Comparison of ENCODE assay signal across 11 cellular contexts in genomic region chr3:75171632-75172230, GRCh38.
DNase-seq lines count a peak whose midpoint lies in the region; ATAC-seq, FAIRE-seq and TF ChIP-seq lines count a peak whose summit lies in the region.
"Had no signal": no experiment of that assay in that cellular context is flagged by ENCODE, and none has a peak within 500 bp of the region (broad histone marks: within the 10 kb centered on the region; RNA-seq: fewer than 3 reads in every experiment).

No MANE protein-coding gene starts in this region.

- no peak overlapping the region for H3K4ac ChIP-seq in IMR-90 (ENCODE audit: low read depth, low read length)

- CTCF ChIA-PET in Calu3 (lab: Charles Lee), result no interaction called here
- CTCF ChIA-PET in IMR-90 (lab: Yijun Ruan, JAX), result interaction anchor here (0.5 to 0.8 kb wide), 4 partner anchors 8 to 1083 kb away, joined by 3 to 6 read pairs (median 4); no protein-coding TSS in a partner anchor
- CTCF ChIA-PET in HepG2 (lab: Yijun Ruan, JAX; ENCODE audit: low intra/inter-chr PET ratio, low total read pairs), result interaction anchor here (1.1 to 1.7 kb wide), 2 partner anchors 904 to 1303 kb away, joined by 4 read pairs; no protein-coding TSS in a partner anchor
- CTCF ChIA-PET in T-cell (lab: Charles Lee), result no interaction called here

- H2BK20ac ChIP-seq in IMR-90 (ENCODE audit: low read depth, low read length), result no peak overlapping the region

- no peak overlapping the region for H2BK5ac ChIP-seq in IMR-90 (ENCODE audit: low read depth, low read length, poor library complexity, severe bottlenecking)

- TF ChIP-seq RAD21 in IMR-90 (IDR thresholded peaks at IDR 0.05; ENCODE audit: low read length) (peak; percentile 44), HepG2 (CRISPR knock-in tag; IDR thresholded peaks at IDR 0.05) (no peak)

- H3K36me3 ChIP-seq in IMR-90 (ENCODE audit: control insufficient read depth, insufficient read depth, low read length) (no peaks in the 10 kb centered on the region), WERI-Rb-1 (no peaks in the 10 kb centered on the region), HepG2 (replicated peaks in 1 of 2; ENCODE audit: control insufficient read depth in 1 of 2, insufficient read depth in 2 of 2, low read length in 2 of 2) (no peaks in the 10 kb centered on the region)

- no peak overlapping the region for H4K8ac ChIP-seq in IMR-90 (ENCODE audit: low read depth in 2 of 2, low read length in 2 of 2)

- H3K4me1 ChIP-seq in IMR-90 (ENCODE audit: control insufficient read depth, insufficient read depth, low read length), result no peaks in the 10 kb centered on the region
- H3K4me1 ChIP-seq in HepG2 (ENCODE audit: insufficient read depth, low read length), result no peaks in the 10 kb centered on the region

- no peak overlapping the region for H2AK5ac ChIP-seq in IMR-90 (ENCODE audit: low read depth, low read length)

- H3K4me1 Mint-ChIP-seq in Calu3 (ENCODE audit: low read depth, unreplicated experiment) (no peaks in the 10 kb centered on the region), T-cell (no peaks in the 10 kb centered on the region)
- H3K4me1 Mint-ChIP-seq: central memory CD8-positive, alpha-beta T cell; naive B cell had no signal

- no peaks in the 10 kb centered on the region for H3K9me3 Mint-ChIP-seq in Calu3 (ENCODE audit: low read depth, unreplicated experiment)
- H3K9me3 Mint-ChIP-seq in T-cell, result no peaks in the 10 kb centered on the region
- H3K9me3 Mint-ChIP-seq: central memory CD8-positive, alpha-beta T cell; naive B cell had no signal

- H4K20me1 ChIP-seq in IMR-90 (ENCODE audit: insufficient read depth, low read length), result no peaks in the 10 kb centered on the region
- H4K20me1 ChIP-seq in HepG2 (ENCODE audit: insufficient read depth, low read length), result no peaks in the 10 kb centered on the region

- H3K27me3 ChIP-seq in IMR-90 (ENCODE audit: control insufficient read depth, insufficient read depth, low read length) (no peaks in the 10 kb centered on the region), WERI-Rb-1 (ENCODE audit: insufficient read depth, low read depth, severe bottlenecking) (no peaks in the 10 kb centered on the region), HepG2 (ENCODE audit: control insufficient read depth in 1 of 2, insufficient read depth in 2 of 2, low read length in 2 of 2) (no peaks in the 10 kb centered on the region; a peak in 1 of 5 replicates)

- H3K27me3 Mint-ChIP-seq in Calu3 (ENCODE audit: unreplicated experiment) (no peaks in the 10 kb centered on the region), T-cell (peaks cover 0 to 4% of the 10 kb centered on the region in 2 donors)
- H3K27me3 Mint-ChIP-seq: central memory CD8-positive, alpha-beta T cell had no signal

- H3K79me1 ChIP-seq in IMR-90 (ENCODE audit: low read depth in 1 of 2, low read length in 2 of 2), result no peaks in the 10 kb centered on the region

- no peak overlapping the region for H4K5ac ChIP-seq in IMR-90 (ENCODE audit: low read depth, low read length)

- TF ChIP-seq EP300 in HepG2 (IDR thresholded peaks at IDR 0.05; ENCODE audit: low read depth in 2 of 2, low read length in 2 of 2) (no peak), HepG2 (CRISPR knock-in tag; IDR thresholded peaks at IDR 0.05; ENCODE audit: borderline replicate concordance) (no peak)

- no peaks in the 10 kb centered on the region for H3K79me2 ChIP-seq in HepG2 (ENCODE audit: insufficient read depth, low read length)

- intact Hi-C loops in Calu3 (cut with micrococcal nuclease; ENCODE audit: unreplicated experiment), result loop anchor here (1.0 to 2.0 kb wide), 2 partner anchors 30 to 1303 kb away; no protein-coding TSS in a partner anchor
- intact Hi-C loops in IMR-90 (cut with micrococcal nuclease), result loop anchor here (1.0 to 5.0 kb wide), 3 partner anchors 794 to 1303 kb away; no protein-coding TSS in a partner anchor
- intact Hi-C loops in HepG2 (cut with micrococcal nuclease; ENCODE audit: unreplicated experiment), result loop anchor here (5.0 kb wide), 1 partner anchor 904 kb away; no protein-coding TSS in a partner anchor

- H2BK15ac ChIP-seq in IMR-90 (ENCODE audit: low read depth, low read length), result no peak overlapping the region

- H3K14ac ChIP-seq in IMR-90 (replicated peaks; ENCODE audit: low read depth, low read length), result no peak overlapping the region

- in situ Hi-C loops in IMR-90 (cut with MboI; ENCODE audit: low sequenced_read_pairs) (loop anchor here (25.0 kb wide), 1 partner anchor 1284 kb away; no protein-coding TSS in a partner anchor), HepG2 (cut with HindIII; ENCODE audit: extremely low pct_ligation_motif_present, low pct_unique_long_range_greater_than_20kb) (loop anchor here (25.0 kb wide), 1 partner anchor 909 kb away; no protein-coding TSS in a partner anchor)

- no peak overlapping the region for H3K18ac ChIP-seq in IMR-90 (ENCODE audit: low read depth, low read length)

- BruUV-seq in Calu3 (replicated peaks; lab: Mats Ljungman, UMichigan) (no TSS peak), IMR-90 (replicated peaks; lab: Mats Ljungman, UMichigan) (no TSS peak), HepG2 (replicated peaks; lab: Mats Ljungman, UMichigan) (no TSS peak)

- H3K9me3 ChIP-seq in IMR-90 (ENCODE audit: control insufficient read depth, insufficient read depth, low read length) (no peaks in the 10 kb centered on the region), WERI-Rb-1 (ENCODE audit: severe bottlenecking) (no peaks in the 10 kb centered on the region), HepG2 (ENCODE audit: low read length) (no peaks in the 10 kb centered on the region)

- no peaks in the 10 kb centered on the region for H3K9me1 ChIP-seq in IMR-90 (ENCODE audit: insufficient read depth, low read length)

- no peak overlapping the region for H3K9ac ChIP-seq in IMR-90 (ENCODE audit: low read depth, low read length)
- no peak overlapping the region for H3K9ac ChIP-seq in HepG2 (ENCODE audit: insufficient read depth, low read depth, low read length)

- TF ChIP-seq POLR2A in IMR-90 (IDR thresholded peaks at IDR 0.05; ENCODE audit: low read depth, low read length) (no peak), HepG2 (IDR thresholded peaks at IDR 0.05; ENCODE audit: insufficient read depth in 1 of 2, low read depth in 2 of 2, low read length in 2 of 2) (no peak)

- H3K4me2 ChIP-seq in IMR-90 (ENCODE audit: low read depth, low read length) (no peak overlapping the region), HepG2 (ENCODE audit: low read depth, low read length) (no peak overlapping the region)

- H3K56ac ChIP-seq in IMR-90 (ENCODE audit: extremely low read depth, insufficient read depth, low read length), result no peak overlapping the region

- H3K4me3 ChIP-seq in IMR-90 (ENCODE audit: insufficient read depth, low read depth, low read length) (no peak overlapping the region), WERI-Rb-1 (ENCODE audit: low read depth, low read length) (no peak overlapping the region), HepG2 (replicated peaks in 1 of 3; ENCODE audit: insufficient read depth in 1 of 3, low read depth in 2 of 3, low read length in 3 of 3) (no peak overlapping the region)

- H2BK120ac ChIP-seq in IMR-90 (ENCODE audit: low read depth, low read length), result no peak overlapping the region

- WGBS in IMR-90 (ENCODE audit: extremely low coverage in 2 of 2, insufficient read length in 1 of 2), 2 experiments, result no CpG with 5 or more reads among the region's 2 CpGs
- 0% methylated on average over 2 of the region's 2 CpGs for WGBS in HepG2 (ENCODE audit: low lambda C conversion rate)

- peak; percentile 19 for TF ChIP-seq CTCF in Calu3 (IDR thresholded peaks at IDR 0.05; ENCODE audit: unreplicated experiment)
- peak; percentile 46 for TF ChIP-seq CTCF in IMR-90 (conservative IDR thresholded peaks at IDR 0.05; ENCODE audit: low read depth, low read length)
- peak; percentile 17; the same call in 1 of the 2 replicates for TF ChIP-seq CTCF in WERI-Rb-1 (IDR thresholded peaks at IDR 0.05; ENCODE audit: low read depth, low read length)
- peak; percentile 33 for TF ChIP-seq CTCF in HepG2 (CRISPR knock-in tag; IDR thresholded peaks at IDR 0.05)

- dilution Hi-C loops in IMR-90 (cut with HindIII; ENCODE audit: low sequenced_read_pairs, unreplicated experiment), result no loop called here

- no peak overlapping the region for H2AFZ ChIP-seq in IMR-90 (replicated peaks; ENCODE audit: low read length, poor library complexity)
- no peak overlapping the region for H2AFZ ChIP-seq in HepG2 (ENCODE audit: low read length)

- no peak for FAIRE-seq in HepG2 (lab: Jason Lieb, UNC)

- ATAC-seq in IMR-90 (ENCODE audit: low read depth), result peak; percentile 24; the same call in 1 of the 2 replicates
- no peak for ATAC-seq in HepG2
- ATAC-seq in T-cell (replicated peaks in 1 of 4), result no peak
- no peak for ATAC-seq in HG03045 (IDR thresholded peaks at IDR 0.05; ENCODE audit: unreplicated experiment)
- ATAC-seq in HG03175 (IDR thresholded peaks at IDR 0.05; ENCODE audit: unreplicated experiment), result no peak

- H2AK9ac ChIP-seq in IMR-90 (replicated peaks; ENCODE audit: low read depth, low read length, poor library complexity), result no peak overlapping the region

- H3K27ac Mint-ChIP-seq in Calu3 (ENCODE audit: unreplicated experiment) (no peak overlapping the region), T-cell (no peak overlapping the region)
- H3K27ac Mint-ChIP-seq: naive B cell had no signal

- DNase-seq in Calu3, result no peak
- peak; percentile 6 for DNase-seq in IMR-90
- DNase-seq in WERI-Rb-1, result no peak
- no peak for DNase-seq in HepG2 (ENCODE audit: low spot score)
- DNase-seq in T-cell, result no peak
- DNase-seq in stimulated activated CD4-positive, alpha-beta T cell treated with anti-CD3 and anti-CD28 coated beads, Interleukin-4, amount 100 ng/mL, for 1 hour, result no peak
- DNase-seq: naive B cell, T-helper 1 cell had no signal

- H3K4me3 Mint-ChIP-seq in Calu3 (ENCODE audit: low read depth, unreplicated experiment), result no peak overlapping the region
- no peak overlapping the region for H3K4me3 Mint-ChIP-seq in T-cell
- H3K4me3 Mint-ChIP-seq: central memory CD8-positive, alpha-beta T cell; naive B cell had no signal

- H3K27ac ChIP-seq in IMR-90 (ENCODE audit: insufficient read depth, low read length) (no peak overlapping the region), WERI-Rb-1 (no peak overlapping the region), HepG2 (ENCODE audit: extremely low read length, insufficient read depth, low read length) (no peak overlapping the region)

- POLR2A ChIA-PET in IMR-90 (lab: Charles Lee; ENCODE audit: unreplicated experiment) (no interaction called here), HepG2 (lab: Yijun Ruan, JAX) (no interaction called here), T-cell (lab: Charles Lee) (no interaction called here)

- H4K91ac ChIP-seq in IMR-90 (ENCODE audit: insufficient read depth, low read depth, low read length), result no peak overlapping the region

- H3K23ac ChIP-seq in IMR-90 (ENCODE audit: low read depth, low read length), result no peak overlapping the region

- H3K36me3 Mint-ChIP-seq in Calu3 (ENCODE audit: insufficient read depth, unreplicated experiment) (no peaks in the 10 kb centered on the region), T-cell (no peaks in the 10 kb centered on the region)
- H3K36me3 Mint-ChIP-seq: naive B cell had no signal

TF ChIP-seq in IMR-90, 13 proteins besides CTCF, POLR2A, EP300 and RAD21 (continues in another document):
- TF ChIP-seq CEBPB (IDR thresholded peaks at IDR 0.05; ENCODE audit: low read depth, low read length) (no peak), MXI1 (IDR thresholded peaks at IDR 0.05; ENCODE audit: borderline replicate concordance, low read depth, low read length) (no peak)

TF ChIP-seq in HepG2, 621 proteins besides CTCF, POLR2A, EP300 and RAD21:
- TF ChIP-seq ZSCAN25 (CRISPR knock-in tag; IDR thresholded peaks at IDR 0.05) (no peak), STAG1 (CRISPR knock-in tag; IDR thresholded peaks at IDR 0.05) (peak; percentile 54)
TF ChIP-seq in HepG2: peak in this region for 1.

Comparison
In these comparisons a context has a peak if more than half of its experiments do, and no peak if none do; other contexts are left out.
1. CTCF ChIA-PET loops: an anchor here in IMR-90 (0.5 to 0.8 kb wide) and HepG2 (1.1 to 1.7 kb wide); none called in Calu3 and T-cell.